ENCODE assay signal across 12 cellular contexts in the genomic region with DNA sequence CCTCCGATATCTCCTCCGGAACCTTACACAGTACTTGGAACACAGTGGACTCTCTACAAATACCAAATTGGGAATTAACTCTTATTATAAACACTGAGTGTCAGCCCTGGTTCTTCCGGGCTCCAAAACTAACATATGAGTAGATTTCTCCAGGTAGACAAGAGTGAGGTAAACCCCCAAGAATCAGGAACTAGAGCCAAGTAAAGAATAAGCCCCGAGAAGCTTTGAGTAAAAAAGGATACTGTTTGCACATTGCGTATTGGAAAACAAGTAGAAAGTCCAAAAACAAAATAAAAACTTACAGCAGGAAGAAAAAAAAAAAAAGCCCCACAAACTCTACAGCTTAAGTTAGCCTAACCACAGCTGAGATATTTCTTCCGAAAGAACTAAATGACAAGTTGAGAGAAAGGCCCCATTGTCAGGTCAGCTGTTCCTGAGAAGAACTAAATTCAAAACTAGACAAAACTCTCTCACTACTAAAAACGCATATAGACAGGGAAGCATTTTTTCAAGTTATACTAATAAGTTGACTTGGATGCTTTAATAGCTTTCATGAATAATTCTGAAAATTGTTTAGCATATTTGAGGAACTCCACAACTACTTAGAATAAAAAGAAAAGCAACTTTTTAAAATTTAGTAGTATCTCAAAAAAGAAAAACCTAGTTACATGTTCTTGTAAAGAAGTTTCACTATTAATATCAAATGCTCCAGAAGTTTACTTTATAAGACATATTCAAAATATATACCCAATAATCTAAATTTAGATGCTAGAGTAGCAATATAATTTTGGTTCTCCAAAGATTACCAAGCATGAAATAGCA. TPM values are rescaled to one million over a fixed set of nuclear protein-coding genes. Genes with fewer than 3 reads are reported as not detected.
A peak's percentile ranks its signal among the peaks of the same experiment; 100 is the strongest.
DNase-seq lines count a peak whose midpoint lies in the region; ATAC-seq and TF ChIP-seq lines count a peak whose summit lies in the region.
"Had no signal": no experiment of that assay in that cellular context is flagged by ENCODE, and none has a peak within 500 bp of the region (broad histone marks: within the 10 kb centered on the region; RNA-seq: fewer than 3 reads in every experiment).

No MANE protein-coding gene starts in this region.

- ATAC-seq in GM19023 (IDR thresholded peaks at IDR 0.05; ENCODE audit: unreplicated experiment): peak; percentile 24
- ATAC-seq in HG03066 (IDR thresholded peaks at IDR 0.05; ENCODE audit: low read depth, unreplicated experiment): peak; percentile 37
- no peak for ATAC-seq in GM18873 (IDR thresholded peaks at IDR 0.05; ENCODE audit: low FRiP score, unreplicated experiment)
- ATAC-seq in T-cell (replicated peaks in 1 of 4): no peak

- H3K4me1 ChIP-seq in BLaER1 treated with 17β-estradiol and CSF1 and Interleukin-3, amounts not matched to agents 10 nM and 100 nM: peaks cover 24 to 51% (median 45%) of the 10 kb centered on the region in 10 experiments
- peaks cover 22% of the 10 kb centered on the region for H3K4me1 ChIP-seq in A673 (ENCODE audit: insufficient read depth, low read length, poor library complexity, severe bottlenecking)

- POLR2A ChIA-PET in A673 (lab: Charles Lee; ENCODE audit: low non-redundant PET) (no interaction called here), T-cell (lab: Charles Lee) (no interaction called here)

- no peak overlapping the region for H3K9ac ChIP-seq in BLaER1 treated with 17β-estradiol and CSF1 and Interleukin-3, amounts not matched to agents 10 nM and 100 nM

- H3K36me3 Mint-ChIP-seq in chondrocyte (ENCODE audit: low read depth): no peaks in the 10 kb centered on the region
- H3K36me3 Mint-ChIP-seq in T-cell: no peaks in the 10 kb centered on the region

- no peak for TF ChIP-seq CTCF in chondrocyte (IDR thresholded peaks at IDR 0.05)
- TF ChIP-seq CTCF in A673 (conservative IDR thresholded peaks at IDR 0.05; ENCODE audit: low read depth, low read length): no peak

- H3K27me3 Mint-ChIP-seq in chondrocyte (ENCODE audit: low read depth) (no peaks in the 10 kb centered on the region), T-cell (peaks cover under 1 to 24% of the 10 kb centered on the region in 2 donors)

- BruUV-seq in A673 (replicated peaks; lab: Mats Ljungman, UMichigan): no TSS peak

- CTCF ChIA-PET in A673 (lab: Charles Lee) (interaction anchor here (0.6 kb wide), 1 partner anchor 430 kb away, joined by 3 read pairs; a partner anchor contains a TSS), T-cell (lab: Charles Lee) (no interaction called here)

- peak overlapping the region in 4 of 11 experiments; percentile 22 to 59 (median 41); a peak in 7 of 22 replicates for H3K27ac ChIP-seq in BLaER1 treated with 17β-estradiol and CSF1 and Interleukin-3, amounts not matched to agents 10 nM and 100 nM
- no peak overlapping the region for H3K27ac ChIP-seq in A673 (ENCODE audit: low read depth, low read length, poor library complexity, severe bottlenecking)

- H3K4me2 ChIP-seq in BLaER1 treated with 17β-estradiol and CSF1 and Interleukin-3, amounts not matched to agents 10 nM and 100 nM: peak overlapping the region in 10 of 11 experiments; percentile 16 to 59 (median 38); a peak in 12 of 22 replicates

- no peak overlapping the region for H3K4me3 ChIP-seq in BLaER1 treated with 17β-estradiol and CSF1 and Interleukin-3, amounts not matched to agents 10 nM and 100 nM
- H3K4me3 ChIP-seq in A673 (ENCODE audit: low read depth, low read length, poor library complexity, severe bottlenecking): no peak overlapping the region
- no peak overlapping the region for H3K4me3 ChIP-seq in H7 (ENCODE audit: insufficient read depth, low read depth, low read length)
- H3K4me3 ChIP-seq: testis had no signal

- peak overlapping the region; percentile 85 for H3K27ac Mint-ChIP-seq in chondrocyte (ENCODE audit: unreplicated experiment)
- peak overlapping the region in 1 of 2 donors; percentile 26 for H3K27ac Mint-ChIP-seq in T-cell

- H3K9me3 ChIP-seq in BLaER1 treated with 17β-estradiol and CSF1 and Interleukin-3, amounts not matched to agents 10 nM and 100 nM (replicated peaks in 1 of 11): peaks cover 0 to 9% (median 0%) of the 10 kb centered on the region in 11 experiments; a peak in 3 of 22 replicates
- H3K9me3 ChIP-seq in A673 (ENCODE audit: low read depth, low read length, poor library complexity, severe bottlenecking): no peaks in the 10 kb centered on the region
- H3K9me3 ChIP-seq: testis had no signal

- peaks cover 56% of the 10 kb centered on the region for H3K4me1 Mint-ChIP-seq in chondrocyte (ENCODE audit: low read depth)
- peaks cover 27 to 42% (median 37%) of the 10 kb centered on the region in 3 donors for H3K4me1 Mint-ChIP-seq in T-cell

- H3K9me3 Mint-ChIP-seq in chondrocyte (ENCODE audit: low read depth) (no peaks in the 10 kb centered on the region), T-cell (no peaks in the 10 kb centered on the region)

- H3K4me3 Mint-ChIP-seq in chondrocyte (ENCODE audit: unreplicated experiment) (no peak overlapping the region), T-cell (no peak overlapping the region)

- DNase-seq in chondrocyte (ENCODE audit: low spot score) (no peak), A673 (ENCODE audit: low spot score) (no peak), T-cell (no peak), H7 (no peak)
- DNase-seq: NCI-H1436 treated with DMSO at 0.1 percent for 48 hours, testis had no signal

- H4K20me1 ChIP-seq in BLaER1 treated with 17β-estradiol and CSF1 and Interleukin-3, amounts not matched to agents 10 nM and 100 nM: peaks cover 0 to 4% (median 0%) of the 10 kb centered on the region in 11 experiments; a peak in 1 of 22 replicates

- H3K36me3 ChIP-seq in BLaER1 treated with 17β-estradiol and CSF1 and Interleukin-3, amounts not matched to agents 10 nM and 100 nM: no peaks in the 10 kb centered on the region
- H3K36me3 ChIP-seq in A673 (ENCODE audit: insufficient read depth, low read length, poor library complexity, severe bottlenecking): no peaks in the 10 kb centered on the region
- H3K36me3 ChIP-seq in H7 (replicated peaks; ENCODE audit: control insufficient read depth, insufficient read depth, low read length): no peaks in the 10 kb centered on the region

- intact Hi-C loops in A673 (cut with micrococcal nuclease; ENCODE audit: unreplicated experiment): loop anchor here (10.0 kb wide), 1 partner anchor 302 kb away; a partner anchor contains a TSS

- H3K27me3 ChIP-seq in BLaER1 treated with 17β-estradiol and CSF1 and Interleukin-3, amounts not matched to agents 10 nM and 100 nM: peaks cover 32 to 39% (median 34%) of the 10 kb centered on the region in 11 experiments
- H3K27me3 ChIP-seq in A673 (replicated peaks; ENCODE audit: insufficient read depth, low read depth, low read length, poor library complexity) (no peaks in the 10 kb centered on the region), H7 (ENCODE audit: control insufficient read depth, insufficient read depth, low read length) (peaks cover 5% of the 10 kb centered on the region)
- H3K27me3 ChIP-seq: testis had no signal

RNA-seq across cellular contexts. Expression of a gene that starts 4.3 kb away (rescaled TPM):
- total RNA-seq in chondrocyte (1.6 to 8.5 TPM (median 8.2 TPM) in 3 replicates), A673 (2021) (2.4 and 3.6 TPM in 2 replicates), T-cell (under 1 TPM in 3 of 5 donors, not detected in 2; 0.38 to 0.72 (median 0.61) TPM)
- total RNA-seq in H7 (2014; rRNA removed; shearing (Covaris generic)): 5.9 and 6.5 TPM in 2 replicates
- total RNA-seq: glomerular endothelial cell had no signal

RNA-seq across cellular contexts. Expression of a gene that starts 32.7 kb away (rescaled TPM):
- total RNA-seq in chondrocyte: 0.31 to 1.8 TPM (median 1.7 TPM) in 3 replicates
- 0.46 and 0.90 TPM in 2 replicates for total RNA-seq in A673 (2021)
- total RNA-seq in T-cell: under 1 TPM in 3 of 5 donors, not detected in 2; 0.13 to 0.22 (median 0.20) TPM
- total RNA-seq in H7 (2014; rRNA removed; shearing (Covaris generic)): 0.69 and 2.4 TPM in 2 replicates
- total RNA-seq: activated CD8-positive, alpha-beta memory T cell treated with anti-CD3 and anti-CD28 coated beads for 36 hours; glomerular endothelial cell had no signal

Comparison
In these comparisons a context has a peak if more than half of its experiments do, and no peak if none do; other contexts are left out.
1. ATAC-seq: peak in GM19023 (single experiment) and HG03066 (single experiment); none in GM18873 (single experiment) and T-cell (0 of 4).